ENCODE assay signal across 10 cellular contexts in the genomic region with DNA sequence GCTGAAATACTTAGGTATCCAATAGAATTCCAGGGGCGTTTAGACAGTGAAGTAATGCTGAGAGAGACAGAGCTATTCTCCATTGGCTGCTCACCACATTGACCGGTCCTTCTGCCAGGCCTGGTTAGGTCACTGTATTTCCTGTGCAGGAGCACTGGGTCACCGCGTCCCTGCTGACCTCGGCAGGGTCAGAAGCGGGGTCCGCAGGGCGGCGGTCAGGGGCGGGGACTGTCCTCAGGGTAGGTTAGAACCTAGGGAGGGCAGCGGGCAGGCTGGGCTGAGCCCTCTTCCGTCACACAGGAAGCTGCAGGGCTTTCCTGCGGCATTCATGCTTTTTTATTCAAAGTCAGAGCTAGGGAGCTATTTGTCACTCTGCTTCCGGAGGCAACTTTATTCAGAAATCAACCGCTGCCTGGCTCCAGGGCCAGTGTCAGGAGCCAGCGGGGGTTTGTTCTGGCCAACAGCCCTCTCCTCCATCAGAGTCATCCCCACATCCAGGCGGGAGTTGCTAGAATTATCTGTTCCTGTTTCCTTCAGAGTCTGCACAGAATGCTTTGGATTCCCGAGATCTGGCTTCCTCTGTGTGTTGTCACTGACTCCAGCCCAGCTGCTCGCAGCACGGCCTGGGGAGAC.
DNase-seq lines count a peak whose midpoint lies in the region; ATAC-seq and TF ChIP-seq lines count a peak whose summit lies in the region.
"Had no signal": no experiment of that assay in that cellular context is flagged by ENCODE, and none has a peak within 500 bp of the region (broad histone marks: within the 10 kb centered on the region; RNA-seq: fewer than 3 reads in every experiment).

No MANE protein-coding gene starts in this region.

- H2AFZ ChIP-seq in fibroblast of lung (ENCODE audit: low read length): peak overlapping the region; percentile 64

- no peak for TF ChIP-seq POLR2A in spleen (IDR thresholded peaks at IDR 0.05)

- POLR2A ChIA-PET in naive thymus-derived CD8-positive, alpha-beta T cell (lab: Charles Lee): no interaction called here

- H3K9me3 Mint-ChIP-seq in naive thymus-derived CD8-positive, alpha-beta T cell: no peaks in the 10 kb centered on the region

- no peaks in the 10 kb centered on the region for H3K36me3 ChIP-seq in SJCRH30
- no peaks in the 10 kb centered on the region for H3K36me3 ChIP-seq in fibroblast of lung (ENCODE audit: control insufficient read depth, insufficient read depth, low read length)
- no peaks in the 10 kb centered on the region for H3K36me3 ChIP-seq in spleen

- TF ChIP-seq CTCF in fibroblast of lung (conservative IDR thresholded peaks at IDR 0.05 in 1 of 2, IDR thresholded peaks at IDR 0.05 in 1 of 2; ENCODE audit: low read depth in 1 of 2, low read length in 2 of 2): no peak
- no peak for TF ChIP-seq CTCF in spleen (IDR thresholded peaks at IDR 0.05 in 8 of 11, conservative IDR thresholded peaks at IDR 0.05 in 3 of 11)

- H3K27me3 Mint-ChIP-seq in naive thymus-derived CD8-positive, alpha-beta T cell: peaks cover 0 to 3% (median 0%) of the 10 kb centered on the region in 5 donors

- H3K9me3 ChIP-seq in SJCRH30 (replicated peaks) (no peaks in the 10 kb centered on the region), fibroblast of lung (ENCODE audit: control insufficient read depth, insufficient read depth, low read depth, low read length) (no peaks in the 10 kb centered on the region), spleen (no peaks in the 10 kb centered on the region)

- peak overlapping the region in 2 of 10 donors; percentile 47 to 76 for H3K27ac Mint-ChIP-seq in naive thymus-derived CD8-positive, alpha-beta T cell

- ATAC-seq in naive thymus-derived CD8-positive, alpha-beta T cell: no peak
- no peak for ATAC-seq in HG02610 (IDR thresholded peaks at IDR 0.05; ENCODE audit: unreplicated experiment)

- peaks cover 0 to 19% (median 12%) of the 10 kb centered on the region in 4 donors for H3K4me1 Mint-ChIP-seq in naive thymus-derived CD8-positive, alpha-beta T cell

- no peaks in the 10 kb centered on the region for H3K79me2 ChIP-seq in fibroblast of lung (ENCODE audit: control insufficient read depth, insufficient read depth, low read length)

- H3K4me3 ChIP-seq in SJCRH30 (peak overlapping the region; percentile 61), fibroblast of lung (replicated peaks in 1 of 4; ENCODE audit: control extremely low read depth in 1 of 4, insufficient read depth in 1 of 4, low read depth in 3 of 4, low read length in 4 of 4) (peak overlapping the region in 2 of 4 experiments; percentile 19 to 30), spleen (no peak overlapping the region)
- H3K4me3 ChIP-seq: lung had no signal

- peak; percentile 75 for DNase-seq in AG20443 (ENCODE audit: low spot score)
- peak in 1 of 2 experiments; percentile 42 for DNase-seq in SJCRH30
- peak; percentile 14 to 61 for DNase-seq in fibroblast of lung (ENCODE audit: low read depth in 2 of 2)
- DNase-seq in naive thymus-derived CD8-positive, alpha-beta T cell: peak in 1 of 10 donors; percentile 10
- DNase-seq in spleen: no peak
- DNase-seq in NCI-H1436 treated with DMSO at 0.1 percent for 48 hours (lab: John Stamatoyannopoulos, UW): no peak
- no peak for DNase-seq in central memory CD4-positive, alpha-beta T cell
- DNase-seq: OCI-M1 had no signal

- H3K27me3 ChIP-seq in SJCRH30 (no peaks in the 10 kb centered on the region), fibroblast of lung (ENCODE audit: control insufficient read depth, insufficient read depth, low read length) (no peaks in the 10 kb centered on the region), spleen (replicated peaks in 1 of 7) (peaks cover 0 to 9% (median 0%) of the 10 kb centered on the region in 7 donors)

- peak overlapping the region; percentile 76 for H3K27ac ChIP-seq in SJCRH30
- H3K27ac ChIP-seq in fibroblast of lung (ENCODE audit: insufficient read depth, low read length): no peak overlapping the region
- peak overlapping the region in 4 of 8 donors; percentile 26 to 57 (median 48) for H3K27ac ChIP-seq in spleen

- WGBS in spleen, 5 donors: 3 to 5% (median 4%) methylated on average over 16 to 20 of the region's 20 CpGs; no CpG with 5 or more reads in 1 of the 5 donors

- peak overlapping the region; percentile 68 for H3K4me2 ChIP-seq in fibroblast of lung (ENCODE audit: extremely low read depth, insufficient read depth, low read length)

- no peak overlapping the region for H3K9ac ChIP-seq in fibroblast of lung (ENCODE audit: insufficient read depth, low read length)

- H3K36me3 Mint-ChIP-seq in naive thymus-derived CD8-positive, alpha-beta T cell: no peaks in the 10 kb centered on the region

- H3K4me1 ChIP-seq in SJCRH30 (no peaks in the 10 kb centered on the region), fibroblast of lung (ENCODE audit: control insufficient read depth, extremely low read depth, insufficient read depth, low read length) (no peaks in the 10 kb centered on the region), spleen (peaks cover 0 to 14% (median 2%) of the 10 kb centered on the region in 6 donors)

- H3K4me3 Mint-ChIP-seq in naive thymus-derived CD8-positive, alpha-beta T cell: peak overlapping the region in 9 of 10 donors; percentile 7 to 78 (median 67)

- H4K20me1 ChIP-seq in fibroblast of lung (ENCODE audit: control insufficient read depth, extremely low read depth, insufficient read depth, low read length): no peaks in the 10 kb centered on the region

- intact Hi-C loops in spleen (cut with DNase I; ENCODE audit: low total_unique reads): no loop called here

Comparison
In these comparisons a context has a peak if more than half of its experiments do, and no peak if none do; other contexts are left out.
1. DNase-seq: peak in AG20443 (single experiment) and fibroblast of lung (2 of 2); none in spleen (single experiment), NCI-H1436 treated with DMSO at 0.1 percent for 48 hours (single experiment) and central memory CD4-positive, alpha-beta T cell (single experiment).